ENCODE assay signal across 8 cellular contexts in the genomic region with DNA sequence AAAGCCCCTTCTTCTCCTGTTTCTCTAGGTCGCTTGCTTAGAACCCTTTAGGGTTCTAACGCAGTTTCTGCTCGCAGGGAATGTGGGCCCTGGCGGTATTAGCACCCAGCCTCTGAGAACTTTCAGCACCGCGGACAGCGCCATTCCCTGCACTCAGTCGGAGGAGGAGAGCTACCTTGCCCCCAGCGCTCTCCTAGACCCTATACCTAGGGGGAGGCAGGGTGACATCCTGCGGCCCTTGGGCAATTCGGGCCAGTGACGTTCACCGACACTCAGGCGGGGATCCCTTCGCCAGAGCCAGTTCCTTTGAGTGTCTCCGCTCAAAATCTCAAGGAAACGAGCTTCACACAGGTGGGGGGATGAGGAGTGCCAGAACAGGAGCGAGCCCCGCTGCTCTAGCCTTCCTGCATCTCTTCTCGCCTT. TPM values are rescaled to one million over a fixed set of nuclear protein-coding genes. Genes with fewer than 3 reads are reported as not detected.
A peak's percentile ranks its signal among the peaks of the same experiment; 100 is the strongest.
DNase-seq lines count a peak whose midpoint lies in the region; ATAC-seq and TF ChIP-seq lines count a peak whose summit lies in the region.

No MANE protein-coding gene starts in this region.

- DNase-seq in NCI-H1417 (lab: John Stamatoyannopoulos, UW) (peak; percentile 26 to 58 (median 47)), NCI-H1417 treated with DMSO at 0.1 percent for 48 hours (lab: John Stamatoyannopoulos, UW) (no peak), NCI-H460 (ENCODE audit: extremely low read depth, low read depth) (peak; percentile 46), globus pallidus (ENCODE audit: low spot score) (peak; percentile 73), osteoblast (ENCODE audit: insufficient read length, low spot score, missing footprints) (peak; percentile 96), NCI-H2196 treated with DMSO at 0.1 percent for 48 hours (lab: John Stamatoyannopoulos, UW; ENCODE audit: unreplicated experiment) (no peak)
- peak; percentile 39 for DNase-seq in activated T-helper 2 cell treated with anti-CD3 and anti-CD28 coated beads, Interferon-gamma antibody, Interleukin-2, Interleukin-4, amounts not matched to agents 10 μg/mL and 5 μg/mL and 100 μg/mL, durations not matched to agents 14 hours and 24 hours and 36 hours (ENCODE audit: low spot score)

- no peaks in the 10 kb centered on the region for H4K20me1 ChIP-seq in osteoblast (ENCODE audit: insufficient read depth, low read length)

- peaks cover 69% of the 10 kb centered on the region for H3K27me3 ChIP-seq in osteoblast (ENCODE audit: insufficient read depth, low read length)

- peaks cover 61% of the 10 kb centered on the region for H3K27me3 Mint-ChIP-seq in activated T-helper 2 cell treated with anti-CD3 and anti-CD28 coated beads, Interferon-gamma antibody, Interleukin-2, Interleukin-4, amounts not matched to agents 10 μg/mL and 5 μg/mL and 100 μg/mL, durations not matched to agents 14 hours and 24 hours and 36 hours (ENCODE audit: low read depth)

- no peak overlapping the region for H3K27ac ChIP-seq in osteoblast (ENCODE audit: low read depth, low read length)

- intact Hi-C loops in activated T-helper 2 cell treated with anti-CD3 and anti-CD28 coated beads, Interferon-gamma antibody, Interleukin-2, Interleukin-4, amounts not matched to agents 10 μg/mL and 5 μg/mL and 100 μg/mL, durations not matched to agents 14 hours and 24 hours and 36 hours (cut with micrococcal nuclease): loop anchor here (10.0 kb wide), 2 partner anchors 170 to 1860 kb away; a partner anchor contains a TSS

- no peaks in the 10 kb centered on the region for H3K4me1 ChIP-seq in osteoblast (ENCODE audit: insufficient read depth, low read length)

- no peaks in the 10 kb centered on the region for H3K36me3 ChIP-seq in osteoblast (ENCODE audit: insufficient read depth, low read length)

- no peaks in the 10 kb centered on the region for H3K79me2 ChIP-seq in osteoblast (ENCODE audit: insufficient read depth, low read length)

- ATAC-seq in HG03196 (IDR thresholded peaks at IDR 0.05; ENCODE audit: unreplicated experiment): no peak

- no peaks in the 10 kb centered on the region for H3K9me3 Mint-ChIP-seq in activated T-helper 2 cell treated with anti-CD3 and anti-CD28 coated beads, Interferon-gamma antibody, Interleukin-2, Interleukin-4, amounts not matched to agents 10 μg/mL and 5 μg/mL and 100 μg/mL, durations not matched to agents 14 hours and 24 hours and 36 hours

- H3K4me3 ChIP-seq in osteoblast (ENCODE audit: insufficient read depth, low read length): peak overlapping the region; percentile 52

- no peak for TF ChIP-seq CTCF in osteoblast (IDR thresholded peaks at IDR 0.05; ENCODE audit: extremely low read depth, low read depth, low read length)

- H3K4me1 Mint-ChIP-seq in activated T-helper 2 cell treated with anti-CD3 and anti-CD28 coated beads, Interferon-gamma antibody, Interleukin-2, Interleukin-4, amounts not matched to agents 10 μg/mL and 5 μg/mL and 100 μg/mL, durations not matched to agents 14 hours and 24 hours and 36 hours (ENCODE audit: low read depth): peaks cover 3% of the 10 kb centered on the region

- H2AFZ ChIP-seq in osteoblast (ENCODE audit: low read length): no peak overlapping the region

- H3K36me3 Mint-ChIP-seq in activated T-helper 2 cell treated with anti-CD3 and anti-CD28 coated beads, Interferon-gamma antibody, Interleukin-2, Interleukin-4, amounts not matched to agents 10 μg/mL and 5 μg/mL and 100 μg/mL, durations not matched to agents 14 hours and 24 hours and 36 hours (ENCODE audit: low read depth): no peaks in the 10 kb centered on the region

- no peak overlapping the region for H3K27ac Mint-ChIP-seq in activated T-helper 2 cell treated with anti-CD3 and anti-CD28 coated beads, Interferon-gamma antibody, Interleukin-2, Interleukin-4, amounts not matched to agents 10 μg/mL and 5 μg/mL and 100 μg/mL, durations not matched to agents 14 hours and 24 hours and 36 hours

- peak overlapping the region; percentile 64 for H3K4me2 ChIP-seq in osteoblast (ENCODE audit: insufficient read depth, low read length)

- no peaks in the 10 kb centered on the region for H3K9me3 ChIP-seq in osteoblast (ENCODE audit: low read depth, low read length)

- H3K4me3 Mint-ChIP-seq in activated T-helper 2 cell treated with anti-CD3 and anti-CD28 coated beads, Interferon-gamma antibody, Interleukin-2, Interleukin-4, amounts not matched to agents 10 μg/mL and 5 μg/mL and 100 μg/mL, durations not matched to agents 14 hours and 24 hours and 36 hours (ENCODE audit: low read depth): no peak overlapping the region

RNA-seq across cellular contexts. Expression of a gene that starts 1.3 kb away (rescaled TPM):
- total RNA-seq in NCI-H460 (2014; rRNA removed; shearing (Covaris generic)): not detected in 2 replicates
- polyA plus RNA-seq in NCI-H460 (2014; cell fraction: nucleus; rRNA removed): not detected in 2 replicates
- total RNA-seq in activated T-helper 2 cell treated with anti-CD3 and anti-CD28 coated beads, Interferon-gamma antibody, Interleukin-2, Interleukin-4, amounts not matched to agents 10 μg/mL and 5 μg/mL and 100 μg/mL, durations not matched to agents 14 hours and 24 hours and 36 hours: not detected in 2 replicates
- total RNA-seq in osteoblast: 0.29 and 0.36 TPM in 2 replicates

Comparison
In these comparisons a context has a peak if more than half of its experiments do, and no peak if none do; other contexts are left out.
1. DNase-seq: peak in NCI-H1417 (3 of 3), NCI-H460 (single experiment), activated T-helper 2 cell treated with anti-CD3 and anti-CD28 coated beads, Interferon-gamma antibody, Interleukin-2, Interleukin-4, amounts not matched to agents 10 μg/mL and 5 μg/mL and 100 μg/mL, durations not matched to agents 14 hours and 24 hours and 36 hours (single experiment), globus pallidus (single experiment) and osteoblast (single experiment); none in NCI-H1417 treated with DMSO at 0.1 percent for 48 hours (single experiment) and NCI-H2196 treated with DMSO at 0.1 percent for 48 hours (single experiment).